In genomic region chr1:248918126-248918525, GRCh38 we compare ENCODE assay signal across 1 cellular context.
TF ChIP-seq lines count a peak whose summit lies in the region.

No MANE protein-coding gene starts in this region.

TF ChIP-seq in SK-N-SH, 30 proteins besides CTCF, POLR2A, EP300 and RAD21 (continued from another document):
- TF ChIP-seq REST (IDR thresholded peaks at IDR 0.05; ENCODE audit: low read depth, low read length) (no peak), GABPA (IDR thresholded peaks at IDR 0.05; ENCODE audit: low read depth) (no peak), FOSL2 (IDR thresholded peaks at IDR 0.05; ENCODE audit: borderline replicate concordance, low read depth) (no peak), FOXJ3 (CRISPR knock-in tag; IDR thresholded peaks at IDR 0.05) (no peak), FOXM1 (IDR thresholded peaks at IDR 0.05; ENCODE audit: low read depth) (no peak), EZH2phosphoT487 (IDR thresholded peaks at IDR 0.05; ENCODE audit: borderline replicate concordance, low read depth) (no peak), SIN3A (IDR thresholded peaks at IDR 0.05; ENCODE audit: borderline replicate concordance, low read depth, low read length) (no peak), TCF12 (IDR thresholded peaks at IDR 0.05) (no peak), RCOR1 (IDR thresholded peaks at IDR 0.05; ENCODE audit: low read length) (no peak), NFIC (IDR thresholded peaks at IDR 0.05; ENCODE audit: borderline replicate concordance) (no peak)
- TF ChIP-seq, protein P1, sequence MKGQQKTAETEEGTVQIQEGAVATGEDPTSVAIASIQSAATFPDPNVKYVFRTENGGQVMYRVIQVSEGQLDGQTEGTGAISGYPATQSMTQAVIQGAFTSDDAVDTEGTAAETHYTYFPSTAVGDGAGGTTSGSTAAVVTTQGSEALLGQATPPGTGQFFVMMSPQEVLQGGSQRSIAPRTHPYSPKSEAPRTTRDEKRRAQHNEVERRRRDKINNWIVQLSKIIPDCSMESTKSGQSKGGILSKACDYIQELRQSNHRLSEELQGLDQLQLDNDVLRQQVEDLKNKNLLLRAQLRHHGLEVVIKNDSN (IDR thresholded peaks at IDR 0.05; ENCODE audit: borderline replicate concordance, low read depth): no peak
